In genomic region chr2:174322139-174322538, GRCh38 we compare ENCODE assay signal across 1 cellular context.
TF ChIP-seq lines count a peak whose summit lies in the region.

No MANE protein-coding gene starts in this region.

TF ChIP-seq in K562, 482 proteins besides CTCF, POLR2A, EP300 and RAD21 (continued from another document and continues in another):
- no peak for TF ChIP-seq CEBPZ (IDR thresholded peaks at IDR 0.05; ENCODE audit: borderline replicate concordance, low read depth, low read length)
- TF ChIP-seq MYBL2 (IDR thresholded peaks at IDR 0.05; ENCODE audit: low read depth): no peak
- TF ChIP-seq MYBL2 (CRISPR knock-in tag; IDR thresholded peaks at IDR 0.05; ENCODE audit: borderline replicate concordance): no peak
- no peak for TF ChIP-seq SRF (CRISPR knock-in tag; IDR thresholded peaks at IDR 0.05)
- no peak for TF ChIP-seq ETV6 (IDR thresholded peaks at IDR 0.05; ENCODE audit: borderline replicate concordance in 1 of 2, low read depth in 2 of 2, low read length in 1 of 2)
- no peak for TF ChIP-seq ETV6 (CRISPR knock-in tag; IDR thresholded peaks at IDR 0.05; ENCODE audit: borderline replicate concordance)
- TF ChIP-seq ZNF592 (IDR thresholded peaks at IDR 0.05): no peak
- no peak for TF ChIP-seq MAFF (IDR thresholded peaks at IDR 0.05; ENCODE audit: low read length)
- no peak for TF ChIP-seq CCNT2 (IDR thresholded peaks at IDR 0.05; ENCODE audit: borderline replicate concordance, extremely low read depth, insufficient read length, low read depth, low read length)
- no peak for TF ChIP-seq ZKSCAN3 (CRISPR knock-in tag; IDR thresholded peaks at IDR 0.05)
- TF ChIP-seq FIP1L1 (IDR thresholded peaks at IDR 0.05; ENCODE audit: low read depth, low read length, poor library complexity, severe bottlenecking): no peak
- TF ChIP-seq ZNF408 (CRISPR knock-in tag; IDR thresholded peaks at IDR 0.05; ENCODE audit: low read depth): no peak
- no peak for TF ChIP-seq ATF7 (IDR thresholded peaks at IDR 0.05)
- TF ChIP-seq TBP (optimal IDR thresholded peaks at IDR 0.05; ENCODE audit: low read depth, low read length): no peak
- TF ChIP-seq ADNP (tag; IDR thresholded peaks at IDR 0.05): no peak
- TF ChIP-seq NFIX (CRISPR knock-in tag; IDR thresholded peaks at IDR 0.05; ENCODE audit: low read depth): no peak
- no peak for TF ChIP-seq HMG20B (CRISPR knock-in tag; IDR thresholded peaks at IDR 0.05)
- no peak for TF ChIP-seq DPF2 (IDR thresholded peaks at IDR 0.05)
- TF ChIP-seq ID3 (CRISPR knock-in tag; IDR thresholded peaks at IDR 0.05): no peak
- TF ChIP-seq ID3 (tag; IDR thresholded peaks at IDR 0.05): peak; percentile 95
- no peak for TF ChIP-seq FOSL1 (tag; conservative IDR thresholded peaks at IDR 0.05)
- TF ChIP-seq ZNF175 (CRISPR knock-in tag; IDR thresholded peaks at IDR 0.05; ENCODE audit: low read depth): no peak
- TF ChIP-seq CBFA2T3 (IDR thresholded peaks at IDR 0.05): peak; percentile 18; the same call in 1 of the 2 replicates
- no peak for TF ChIP-seq TRIM28 (IDR thresholded peaks at IDR 0.05)
- TF ChIP-seq ARID3B (CRISPR knock-in tag; IDR thresholded peaks at IDR 0.05; ENCODE audit: borderline replicate concordance): no peak
- no peak for TF ChIP-seq PKNOX1 (IDR thresholded peaks at IDR 0.05)
- TF ChIP-seq ARID1B (IDR thresholded peaks at IDR 0.05): 0 out of 2 replicates have a peak, but pooled peaks have one; percentile 20
- no peak for TF ChIP-seq SIN3A (IDR thresholded peaks at IDR 0.05; ENCODE audit: borderline replicate concordance in 2 of 2, control insufficient read depth in 1 of 2, low read depth in 2 of 2, low read length in 2 of 2)
- no peak for TF ChIP-seq ELK1 (CRISPR knock-in tag; IDR thresholded peaks at IDR 0.05)
- TF ChIP-seq ZBTB33 (CRISPR knock-in tag; IDR thresholded peaks at IDR 0.05): no peak
- TF ChIP-seq CBX2 (IDR thresholded peaks at IDR 0.05; ENCODE audit: insufficient read depth, low read length, poor library complexity, severe bottlenecking): no peak
- TF ChIP-seq MTF1 (CRISPR knock-in tag; IDR thresholded peaks at IDR 0.05; ENCODE audit: borderline replicate concordance): no peak
- TF ChIP-seq RFX7 (CRISPR knock-in tag; IDR thresholded peaks at IDR 0.05): no peak
- no peak for TF ChIP-seq ZKSCAN8 (CRISPR knock-in tag; IDR thresholded peaks at IDR 0.05)
- no peak for TF ChIP-seq TCF15 (CRISPR knock-in tag; IDR thresholded peaks at IDR 0.05)
